ENCODE assay signal across 2 cellular contexts in the genomic region with DNA sequence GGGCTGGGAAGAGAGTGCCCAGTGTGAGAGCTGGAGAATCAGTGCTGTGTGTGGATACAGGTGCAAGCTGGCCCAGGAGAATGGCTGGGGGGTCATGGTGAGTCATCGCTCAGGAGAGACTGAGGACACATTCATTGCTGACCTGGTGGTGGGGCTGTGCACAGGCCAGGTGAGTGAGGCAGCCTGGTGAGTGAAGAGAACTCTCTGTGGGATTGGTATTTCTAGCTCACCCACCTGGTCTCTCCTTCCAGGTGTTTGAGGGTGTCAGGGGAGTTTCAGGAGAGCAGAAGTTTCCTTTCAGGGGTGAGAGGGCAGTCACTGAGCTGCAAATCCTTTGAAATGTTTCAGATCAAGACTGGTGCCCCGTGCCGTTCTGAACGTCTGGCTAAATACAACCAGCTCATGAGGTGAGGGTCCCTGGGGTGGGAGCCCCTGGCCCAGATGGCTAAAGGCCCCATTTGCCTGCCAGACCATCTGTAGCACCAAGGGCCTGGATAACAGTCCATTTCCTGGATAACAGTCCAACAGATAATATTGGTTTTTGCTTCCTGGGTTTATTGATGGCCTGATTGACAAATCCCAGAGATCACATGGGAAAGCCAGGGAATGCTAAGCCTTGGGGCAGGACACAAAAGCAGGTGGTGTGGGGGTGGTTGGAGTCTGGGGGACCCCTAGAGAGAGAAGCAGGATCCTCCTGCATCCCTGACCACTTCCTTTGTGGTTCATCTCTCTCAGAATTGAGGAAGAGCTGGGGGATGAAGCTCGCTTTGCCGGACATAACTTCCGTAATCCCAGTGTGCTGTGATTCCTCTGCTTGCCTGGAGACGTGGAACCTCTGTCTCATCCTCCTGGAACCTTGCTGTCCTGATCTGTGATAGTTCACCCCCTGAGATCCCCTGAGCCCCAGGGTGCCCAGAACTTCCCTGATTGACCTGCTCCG.
A peak's percentile ranks its signal among the peaks of the same experiment; 100 is the strongest.
TF ChIP-seq lines count a peak whose summit lies in the region.

No MANE protein-coding gene starts in this region.

TF ChIP-seq in GM23338, 12 proteins besides CTCF, POLR2A, EP300 and RAD21:
- TF ChIP-seq NANOG (IDR thresholded peaks at IDR 0.05; ENCODE audit: borderline replicate concordance) (no peak), JUNB (IDR thresholded peaks at IDR 0.05; ENCODE audit: unreplicated experiment) (no peak), ZNF331 (CRISPR knock-in tag; IDR thresholded peaks at IDR 0.05; ENCODE audit: low read depth) (no peak), CREB1 (CRISPR knock-in tag; IDR thresholded peaks at IDR 0.05; ENCODE audit: low read depth) (no peak), EZH2 (IDR thresholded peaks at IDR 0.05; ENCODE audit: low read depth, unreplicated experiment) (no peak), STAT1 (IDR thresholded peaks at IDR 0.05; ENCODE audit: unreplicated experiment) (no peak)
- TF ChIP-seq, protein P1, sequence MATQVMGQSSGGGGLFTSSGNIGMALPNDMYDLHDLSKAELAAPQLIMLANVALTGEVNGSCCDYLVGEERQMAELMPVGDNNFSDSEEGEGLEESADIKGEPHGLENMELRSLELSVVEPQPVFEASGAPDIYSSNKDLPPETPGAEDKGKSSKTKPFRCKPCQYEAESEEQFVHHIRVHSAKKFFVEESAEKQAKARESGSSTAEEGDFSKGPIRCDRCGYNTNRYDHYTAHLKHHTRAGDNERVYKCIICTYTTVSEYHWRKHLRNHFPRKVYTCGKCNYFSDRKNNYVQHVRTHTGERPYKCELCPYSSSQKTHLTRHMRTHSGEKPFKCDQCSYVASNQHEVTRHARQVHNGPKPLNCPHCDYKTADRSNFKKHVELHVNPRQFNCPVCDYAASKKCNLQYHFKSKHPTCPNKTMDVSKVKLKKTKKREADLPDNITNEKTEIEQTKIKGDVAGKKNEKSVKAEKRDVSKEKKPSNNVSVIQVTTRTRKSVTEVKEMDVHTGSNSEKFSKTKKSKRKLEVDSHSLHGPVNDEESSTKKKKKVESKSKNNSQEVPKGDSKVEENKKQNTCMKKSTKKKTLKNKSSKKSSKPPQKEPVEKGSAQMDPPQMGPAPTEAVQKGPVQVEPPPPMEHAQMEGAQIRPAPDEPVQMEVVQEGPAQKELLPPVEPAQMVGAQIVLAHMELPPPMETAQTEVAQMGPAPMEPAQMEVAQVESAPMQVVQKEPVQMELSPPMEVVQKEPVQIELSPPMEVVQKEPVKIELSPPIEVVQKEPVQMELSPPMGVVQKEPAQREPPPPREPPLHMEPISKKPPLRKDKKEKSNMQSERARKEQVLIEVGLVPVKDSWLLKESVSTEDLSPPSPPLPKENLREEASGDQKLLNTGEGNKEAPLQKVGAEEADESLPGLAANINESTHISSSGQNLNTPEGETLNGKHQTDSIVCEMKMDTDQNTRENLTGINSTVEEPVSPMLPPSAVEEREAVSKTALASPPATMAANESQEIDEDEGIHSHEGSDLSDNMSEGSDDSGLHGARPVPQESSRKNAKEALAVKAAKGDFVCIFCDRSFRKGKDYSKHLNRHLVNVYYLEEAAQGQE (IDR thresholded peaks at IDR 0.05; ENCODE audit: unreplicated experiment), result no peak

TF ChIP-seq in WTC11, 78 proteins besides CTCF, POLR2A, EP300 and RAD21:
- 0 out of 2 replicates have a peak, but pooled peaks have one; percentile 25 for TF ChIP-seq ZNF121 (CRISPR knock-in tag; IDR thresholded peaks at IDR 0.05)
- TF ChIP-seq, protein P2, sequence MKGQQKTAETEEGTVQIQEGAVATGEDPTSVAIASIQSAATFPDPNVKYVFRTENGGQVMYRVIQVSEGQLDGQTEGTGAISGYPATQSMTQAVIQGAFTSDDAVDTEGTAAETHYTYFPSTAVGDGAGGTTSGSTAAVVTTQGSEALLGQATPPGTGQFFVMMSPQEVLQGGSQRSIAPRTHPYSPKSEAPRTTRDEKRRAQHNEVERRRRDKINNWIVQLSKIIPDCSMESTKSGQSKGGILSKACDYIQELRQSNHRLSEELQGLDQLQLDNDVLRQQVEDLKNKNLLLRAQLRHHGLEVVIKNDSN (CRISPR knock-in tag; IDR thresholded peaks at IDR 0.05), result no peak
- no peak for TF ChIP-seq ZNF317 (CRISPR knock-in tag; IDR thresholded peaks at IDR 0.05; ENCODE audit: borderline replicate concordance, low read depth)
- no peak for TF ChIP-seq NFE2L1 (CRISPR knock-in tag; IDR thresholded peaks at IDR 0.05)
- TF ChIP-seq, protein P3, sequence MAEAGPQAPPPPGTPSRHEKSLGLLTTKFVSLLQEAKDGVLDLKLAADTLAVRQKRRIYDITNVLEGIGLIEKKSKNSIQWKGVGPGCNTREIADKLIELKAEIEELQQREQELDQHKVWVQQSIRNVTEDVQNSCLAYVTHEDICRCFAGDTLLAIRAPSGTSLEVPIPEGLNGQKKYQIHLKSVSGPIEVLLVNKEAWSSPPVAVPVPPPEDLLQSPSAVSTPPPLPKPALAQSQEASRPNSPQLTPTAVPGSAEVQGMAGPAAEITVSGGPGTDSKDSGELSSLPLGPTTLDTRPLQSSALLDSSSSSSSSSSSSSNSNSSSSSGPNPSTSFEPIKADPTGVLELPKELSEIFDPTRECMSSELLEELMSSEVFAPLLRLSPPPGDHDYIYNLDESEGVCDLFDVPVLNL (CRISPR knock-in tag; IDR thresholded peaks at IDR 0.05; ENCODE audit: borderline replicate concordance, low read depth), result no peak
- TF ChIP-seq JUN (CRISPR knock-in tag; IDR thresholded peaks at IDR 0.05), result no peak
- TF ChIP-seq TEAD4 (CRISPR knock-in tag; IDR thresholded peaks at IDR 0.05), result no peak
- TF ChIP-seq SMAD4 (CRISPR knock-in tag; IDR thresholded peaks at IDR 0.05), result no peak
- no peak for TF ChIP-seq GTF2I (CRISPR knock-in tag; conservative IDR thresholded peaks at IDR 0.05)
